8 cellular contexts compared by ENCODE assay signal in the genomic region with DNA sequence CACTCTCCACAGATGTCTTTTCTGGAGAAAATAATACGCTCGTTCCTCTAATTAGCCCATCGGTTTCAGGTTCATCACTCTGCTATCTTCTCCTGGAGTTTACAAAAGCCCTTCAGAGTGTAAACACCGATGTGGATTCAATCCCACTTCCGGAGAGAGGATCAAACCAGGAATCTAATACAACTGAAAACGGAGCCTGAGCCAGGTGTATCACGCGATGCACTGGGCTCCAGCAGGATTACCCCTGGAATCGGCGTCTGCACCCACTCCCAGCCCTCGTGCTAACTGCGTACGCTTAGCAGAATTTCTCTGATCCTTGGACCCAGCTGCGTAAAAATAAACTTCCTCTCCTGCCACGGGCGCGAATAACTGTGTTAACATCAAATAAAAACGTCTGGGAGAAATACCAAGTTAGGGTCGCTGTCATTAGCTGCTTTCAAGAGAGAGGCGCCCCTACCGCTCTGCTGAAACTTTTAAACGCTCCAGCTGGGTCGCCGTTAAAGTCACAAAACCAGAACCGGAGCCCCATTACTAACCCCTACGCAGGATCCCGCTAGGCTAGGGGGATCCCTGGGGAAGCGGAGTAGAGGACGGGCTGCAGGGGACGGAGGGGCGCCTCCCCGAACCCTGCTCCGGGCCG. TPM values are rescaled to one million over a fixed set of nuclear protein-coding genes. Genes with fewer than 3 reads are reported as not detected.
DNase-seq lines count a peak whose midpoint lies in the region; ATAC-seq and TF ChIP-seq lines count a peak whose summit lies in the region.

No MANE protein-coding gene starts in this region.

- H3K36me3 ChIP-seq in OCI-LY7 (ENCODE audit: insufficient read depth, low read length) (peaks cover 16% of the 10 kb centered on the region), endodermal cell (ENCODE audit: control insufficient read depth, insufficient read depth, low read length) (peaks cover 41% of the 10 kb centered on the region), neuron (ENCODE audit: insufficient read depth, low read length) (peaks cover 38% of the 10 kb centered on the region)

- H3K9me3 ChIP-seq in OCI-LY7 (ENCODE audit: low read length) (no peaks in the 10 kb centered on the region), endodermal cell (ENCODE audit: control insufficient read depth, low read length) (peaks cover 26% of the 10 kb centered on the region), neuron (ENCODE audit: low read length) (peaks cover 6% of the 10 kb centered on the region)

- H4K20me1 ChIP-seq in OCI-LY7 (ENCODE audit: insufficient read depth, low read length), result no peaks in the 10 kb centered on the region

- H3K27ac ChIP-seq in OCI-LY7 (ENCODE audit: low read depth, low read length, poor library complexity, severe bottlenecking) (peak overlapping the region; percentile 3), endodermal cell (ENCODE audit: low read depth, low read length) (peak overlapping the region; percentile 95)

- peak overlapping the region; percentile 99 for H3K9ac ChIP-seq in endodermal cell (ENCODE audit: extremely low read depth, low read length, poor library complexity, severe bottlenecking)

- BruUV-seq in OCI-LY7 (replicated peaks; lab: Mats Ljungman, UMichigan), result TSS peak; percentile 73

- H2AFZ ChIP-seq in OCI-LY7 (ENCODE audit: low read length), result peak overlapping the region; percentile 0; the same call in 1 of the 2 replicates
- H2AFZ ChIP-seq in neuron (ENCODE audit: low read depth, low read length), result no peak overlapping the region

- peak overlapping the region; percentile 95 for H3K4me3 Mint-ChIP-seq in endodermal cell

- H3K4me3 ChIP-seq in OCI-LY7 (ENCODE audit: low read depth, low read length, poor library complexity, severe bottlenecking), result peak overlapping the region; percentile 73
- peak overlapping the region; percentile 99 for H3K4me3 ChIP-seq in endodermal cell (ENCODE audit: low read length)
- peak overlapping the region; percentile 99 for H3K4me3 ChIP-seq in neuron (ENCODE audit: low read length)

- peaks cover 24% of the 10 kb centered on the region for H3K9me3 Mint-ChIP-seq in endodermal cell

- H3K27me3 ChIP-seq in endodermal cell (ENCODE audit: control insufficient read depth, insufficient read depth, low read length, poor library complexity, severe bottlenecking), result no peaks in the 10 kb centered on the region
- no peaks in the 10 kb centered on the region for H3K27me3 ChIP-seq in neuron (ENCODE audit: insufficient read depth, low read length)

- CTCF ChIA-PET in OCI-LY7 (lab: Charles Lee; ENCODE audit: unreplicated experiment), result no interaction called here

- in situ Hi-C loops in ACHN (cut with HindIII; ENCODE audit: low pct_ligation_motif_present, low pct_unique_long_range_greater_than_20kb, low sequenced_read_pairs), result no loop called here

- H3K36me3 Mint-ChIP-seq in endodermal cell (ENCODE audit: low read depth), result peaks cover 45% of the 10 kb centered on the region

- no peak for TF ChIP-seq CTCF in OCI-LY7 (conservative IDR thresholded peaks at IDR 0.05; ENCODE audit: low read length)
- TF ChIP-seq CTCF in endodermal cell (conservative IDR thresholded peaks at IDR 0.05), result no peak

- peak overlapping the region; percentile 80 for H3K4me2 ChIP-seq in OCI-LY7 (ENCODE audit: low read length)

- intact Hi-C loops in OCI-LY7 (cut with micrococcal nuclease; ENCODE audit: unreplicated experiment), result loop anchor here (1.0 to 10.0 kb wide), 4 partner anchors 32 to 804 kb away; partner anchors contain the start of genes MBLAC1, UFSP1 and ZSCAN21

- peak overlapping the region; percentile 98 for H3K27ac Mint-ChIP-seq in endodermal cell

- POLR2A ChIA-PET in OCI-LY7 (lab: Charles Lee), result interaction anchor here (0.7 to 1.1 kb wide), 2 partner anchors 65 to 456 kb away, joined by 3 read pairs; no protein-coding TSS in a partner anchor

- DNase-seq in ACHN (peak; percentile 36), OCI-LY7 (ENCODE audit: low spot score) (peak; percentile 19), endodermal cell (peak; percentile 66), KG1 (lab: John Stamatoyannopoulos, UW) (no peak)
- no peak for DNase-seq in stimulated activated CD4-positive, alpha-beta T cell treated with anti-CD3 and anti-CD28 coated beads, Interleukin-2, amount 100 ng/mL, for 48 hours

- peaks cover 15% of the 10 kb centered on the region for H3K4me1 Mint-ChIP-seq in endodermal cell

- no peaks in the 10 kb centered on the region for H3K9me2 ChIP-seq in OCI-LY7 (ENCODE audit: insufficient read depth, low read length)

- H3K79me2 ChIP-seq in OCI-LY7 (ENCODE audit: insufficient read depth, low read depth, low read length), result peaks cover 11% of the 10 kb centered on the region; the same call in 1 of the 2 replicates

- WGBS in endodermal cell (ENCODE audit: insufficient coverage in 1 of 2, insufficient read length in 1 of 2), 2 experiments, result 2 to 5% methylated on average over 19 to 34 of the region's 34 CpGs

- ATAC-seq in GM19043 (IDR thresholded peaks at IDR 0.05; ENCODE audit: low read depth, unreplicated experiment) (peak; percentile 3), HG03108 (IDR thresholded peaks at IDR 0.05; ENCODE audit: unreplicated experiment) (no peak)

- no peaks in the 10 kb centered on the region for H3K27me3 Mint-ChIP-seq in endodermal cell (ENCODE audit: insufficient read depth)

- H3K4me1 ChIP-seq in OCI-LY7 (ENCODE audit: insufficient read depth, low read length, poor library complexity, severe bottlenecking), result peaks cover 22% of the 10 kb centered on the region
- peaks cover 5% of the 10 kb centered on the region for H3K4me1 ChIP-seq in endodermal cell (ENCODE audit: control insufficient read depth, insufficient read depth, low read length)
- H3K4me1 ChIP-seq in neuron (ENCODE audit: insufficient read depth, low read length), result peaks cover 24% of the 10 kb centered on the region

RNA-seq across cellular contexts. Expression of gene ZNF3, which starts 0.5 kb away (rescaled TPM):
- 19.8 and 21.8 TPM in 2 replicates for total RNA-seq in OCI-LY7 (2014; rRNA removed; shearing (Covaris generic))
- 23.7 and 24.4 TPM in 2 replicates for total RNA-seq in OCI-LY7 (2022)
- total RNA-seq in endodermal cell, result 10 to 100 TPM; 32.8 to 39.9 TPM
- polyA plus RNA-seq in endodermal cell (2013, experiment 1 of 2), result 48.7 TPM
- polyA plus RNA-seq in endodermal cell (2013, experiment 2 of 2), result 43.7 TPM

RNA-seq across cellular contexts. Expression of gene COPS6, which starts 7.8 kb away (rescaled TPM):
- total RNA-seq in OCI-LY7 (2014; rRNA removed; shearing (Covaris generic)), result 57.6 and 60.5 TPM in 2 replicates
- 93.3 and 96.0 TPM in 2 replicates for total RNA-seq in OCI-LY7 (2022)
- 100 to 1,000 TPM; 109 to 121 TPM for total RNA-seq in endodermal cell
- 105 TPM for polyA plus RNA-seq in endodermal cell (2013, experiment 1 of 2)
- 104 TPM for polyA plus RNA-seq in endodermal cell (2013, experiment 2 of 2)

RNA-seq across cellular contexts. Expression of gene MCM7, which starts 20.2 kb away (rescaled TPM):
- 424 and 475 TPM in 2 replicates for total RNA-seq in OCI-LY7 (2014; rRNA removed; shearing (Covaris generic))
- total RNA-seq in OCI-LY7 (2022) (423 and 443 TPM in 2 replicates), endodermal cell (100 to 1,000 TPM; 219 to 242 TPM)
- 247 TPM for polyA plus RNA-seq in endodermal cell (2013, experiment 1 of 2)
- 223 TPM for polyA plus RNA-seq in endodermal cell (2013, experiment 2 of 2)

RNA-seq across cellular contexts. Expression of gene AP4M1, which starts 20.4 kb away (rescaled TPM):
- 14.1 and 25.0 TPM in 2 replicates for total RNA-seq in OCI-LY7 (2014; rRNA removed; shearing (Covaris generic))
- total RNA-seq in OCI-LY7 (2022) (29.3 and 33.8 TPM in 2 replicates), endodermal cell (10 to 100 TPM; 26.3 to 31.5 TPM)
- 28.5 TPM for polyA plus RNA-seq in endodermal cell (2013, experiment 1 of 2)
- 26.7 TPM for polyA plus RNA-seq in endodermal cell (2013, experiment 2 of 2)

RNA-seq across cellular contexts. Expression of gene ZSCAN21, which starts 31.4 kb away (rescaled TPM):
- 5.6 and 9.7 TPM in 2 replicates for total RNA-seq in OCI-LY7 (2014; rRNA removed; shearing (Covaris generic))
- total RNA-seq in OCI-LY7 (2022), result 7.3 and 7.5 TPM in 2 replicates
- total RNA-seq in endodermal cell, result 10 to 100 TPM; 22.7 to 25.1 TPM
- polyA plus RNA-seq in endodermal cell (2013, experiment 1 of 2), result 18.8 TPM
- 16.1 TPM for polyA plus RNA-seq in endodermal cell (2013, experiment 2 of 2)

Comparison
In these comparisons a context has a peak if more than half of its experiments do, and no peak if none do; other contexts are left out.
1. DNase-seq: peak in ACHN (single experiment), OCI-LY7 (single experiment) and endodermal cell (single experiment); none in KG1 (single experiment) and stimulated activated CD4-positive, alpha-beta T cell treated with anti-CD3 and anti-CD28 coated beads, Interleukin-2, amount 100 ng/mL, for 48 hours (0 of 2).
2. Peak in every context shown above with its lines, with median percentiles within 50 percentile points of each other: H3K4me3 ChIP-seq.